ENCODE assay signal across 11 cellular contexts in genomic region chr3:84965141-84965540, GRCh38. TPM values are rescaled to one million over a fixed set of nuclear protein-coding genes. Genes with fewer than 3 reads are reported as not detected.
A peak's percentile ranks its signal among the peaks of the same experiment; 100 is the strongest.
DNase-seq lines count a peak whose midpoint lies in the region; ATAC-seq and TF ChIP-seq lines count a peak whose summit lies in the region.
"Had no signal": no experiment of that assay in that cellular context is flagged by ENCODE, and none has a peak within 500 bp of the region (broad histone marks: within the 10 kb centered on the region; RNA-seq: fewer than 3 reads in every experiment).

No MANE protein-coding gene starts in this region.

- no peak overlapping the region for H3K4me3 ChIP-seq in HAP-1
- H3K4me3 ChIP-seq in NT2/D1 (ENCODE audit: insufficient read length, low read depth), result no peak overlapping the region
- H3K4me3 ChIP-seq: left ventricle myocardium inferior, tibial artery had no signal

- in situ Hi-C loops in HAP-1 (cut with MboI; ENCODE audit: low sequenced_read_pairs), result loop anchor here (25.0 kb wide), 1 partner anchor 597 kb away; no protein-coding TSS in a partner anchor

- intact Hi-C loops in left ventricle myocardium superior (cut with micrococcal nuclease), result no loop called here

- H3K9ac ChIP-seq in NT2/D1 (ENCODE audit: insufficient read length, low read depth), result no peak overlapping the region

- TF ChIP-seq CTCF in 22Rv1 (IDR thresholded peaks at IDR 0.05), result peak; percentile 43

- DNase-seq in HAP-1 (ENCODE audit: low spot score in 2 of 2) (peak; percentile 85 to 86), NT2/D1 (ENCODE audit: low read depth, low spot score) (peak; percentile 76), globus pallidus (ENCODE audit: low spot score) (peak; percentile 79), putamen (ENCODE audit: low spot score) (no peak), left ventricle myocardium superior (no peak), AG08396 (ENCODE audit: low spot score) (no peak)
- DNase-seq in activated effector memory CD4-positive, alpha-beta T cell treated with anti-CD3 and anti-CD28 coated beads, Interleukin-2, amount 50 U/mL, for 16 hours, result no peak
- DNase-seq: activated B cell treated with CpG ODN at 0.5 μM for 24 hours, left ventricle myocardium inferior, tibial artery had no signal

- H3K9me3 ChIP-seq in HAP-1 (no peaks in the 10 kb centered on the region), NT2/D1 (ENCODE audit: insufficient read depth, low read length) (no peaks in the 10 kb centered on the region)
- H3K9me3 ChIP-seq: left ventricle myocardium inferior, tibial artery had no signal

- no peak overlapping the region for H3K27ac ChIP-seq in 22Rv1
- H3K27ac ChIP-seq: left ventricle myocardium inferior, tibial artery had no signal

- H3K4me1 ChIP-seq in HAP-1, result peaks cover 62% of the 10 kb centered on the region
- no peaks in the 10 kb centered on the region for H3K4me1 ChIP-seq in NT2/D1 (ENCODE audit: insufficient read depth, insufficient read length)

- H3K36me3 ChIP-seq in HAP-1 (replicated peaks), result no peaks in the 10 kb centered on the region
- no peaks in the 10 kb centered on the region for H3K36me3 ChIP-seq in NT2/D1 (ENCODE audit: insufficient read depth, insufficient read length, low read length)
- H3K36me3 ChIP-seq: left ventricle myocardium inferior, tibial artery had no signal

- H3K27me3 ChIP-seq in HAP-1 (ENCODE audit: low read depth) (no peaks in the 10 kb centered on the region), NT2/D1 (ENCODE audit: insufficient read depth, insufficient read length) (peaks cover 7% of the 10 kb centered on the region)

- ATAC-seq in left ventricle myocardium superior, result no peak

RNA-seq across cellular contexts. Expression of gene CADM2, which starts 6.4 kb away (rescaled TPM):
- 2.5 TPM for total RNA-seq in left ventricle myocardium superior
- total RNA-seq: activated B cell treated with CpG ODN at 0.5 μM for 24 hours had no signal

Comparison
In these comparisons a context has a peak if more than half of its experiments do, and no peak if none do; other contexts are left out.
1. DNase-seq: peak in HAP-1 (2 of 2), NT2/D1 (single experiment) and globus pallidus (single experiment); none in putamen (single experiment), left ventricle myocardium superior (single experiment), AG08396 (single experiment) and activated effector memory CD4-positive, alpha-beta T cell treated with anti-CD3 and anti-CD28 coated beads, Interleukin-2, amount 50 U/mL, for 16 hours (single experiment).